ENCODE assay signal across 1 cellular context in genomic region chr9:89177021-89177400, GRCh38.
TF ChIP-seq lines count a peak whose summit lies in the region.

No MANE protein-coding gene starts in this region.

TF ChIP-seq in IMR-90, 13 proteins besides CTCF, POLR2A, EP300 and RAD21:
- TF ChIP-seq RCOR1 (IDR thresholded peaks at IDR 0.05; ENCODE audit: insufficient replicate concordance, low read length) (no peak), RFX5 (IDR thresholded peaks at IDR 0.05; ENCODE audit: low read depth, low read length) (no peak)
